In genomic region chr3:15810702-15811101, GRCh38 we compare ENCODE assay signal across 13 cellular contexts. TPM values are rescaled to one million over a fixed set of nuclear protein-coding genes. Genes with fewer than 3 reads are reported as not detected.
A peak's percentile ranks its signal among the peaks of the same experiment; 100 is the strongest.
DNase-seq lines count a peak whose midpoint lies in the region; ATAC-seq and TF ChIP-seq lines count a peak whose summit lies in the region.
"Had no signal": no experiment of that assay in that cellular context is flagged by ENCODE, and none has a peak within 500 bp of the region (broad histone marks: within the 10 kb centered on the region; RNA-seq: fewer than 3 reads in every experiment).

No MANE protein-coding gene starts in this region.

- intact Hi-C loops in natural killer cell (cut with micrococcal nuclease) (loop anchor here (10.0 kb wide), 2 partner anchors 234 to 606 kb away; partner anchors contain the start of gene CAPN7), uterus (cut with DNase I; ENCODE audit: low total_unique reads) (no loop called here)

- H3K4me1 Mint-ChIP-seq in HFFc6 (ENCODE audit: low read depth) (peaks cover 43% of the 10 kb centered on the region), natural killer cell (peaks cover 0 to 28% of the 10 kb centered on the region in 2 donors)
- peaks cover 24% of the 10 kb centered on the region for H3K4me1 Mint-ChIP-seq in T-helper 1 cell treated with Interleukin-12 subunit alpha and Interleukin-12 subunit beta and Interleukin-4 antibody, amounts not matched to agents 30 μg/mL and 1 μg/mL, for 36 hours (ENCODE audit: low read depth)

- TF ChIP-seq CTCF in HFFc6 (IDR thresholded peaks at IDR 0.05) = no peak
- TF ChIP-seq CTCF in natural killer cell (IDR thresholded peaks at IDR 0.05) = no peak
- no peak for TF ChIP-seq CTCF in uterus (IDR thresholded peaks at IDR 0.05)

- H3K27ac Mint-ChIP-seq in HFFc6 (peak overlapping the region; percentile 55; the same call in 1 of the 2 replicates), natural killer cell (peak overlapping the region; percentile 23 to 75)
- peak overlapping the region; percentile 52 for H3K27ac Mint-ChIP-seq in T-helper 1 cell treated with Interleukin-12 subunit alpha and Interleukin-12 subunit beta and Interleukin-4 antibody, amounts not matched to agents 30 μg/mL and 1 μg/mL, for 36 hours

- H3K4me1 ChIP-seq in uterus = peaks cover 0 to 4% of the 10 kb centered on the region in 2 donors

- no peaks in the 10 kb centered on the region for H3K9me3 Mint-ChIP-seq in HFFc6
- H3K9me3 Mint-ChIP-seq in T-helper 1 cell treated with Interleukin-12 subunit alpha and Interleukin-12 subunit beta and Interleukin-4 antibody, amounts not matched to agents 30 μg/mL and 1 μg/mL, for 36 hours = no peaks in the 10 kb centered on the region
- no peaks in the 10 kb centered on the region for H3K9me3 Mint-ChIP-seq in natural killer cell

- H3K36me3 Mint-ChIP-seq in HFFc6 (ENCODE audit: low read depth) (peaks cover 4% of the 10 kb centered on the region; the same call in 1 of the 2 replicates), natural killer cell (no peaks in the 10 kb centered on the region)
- H3K36me3 Mint-ChIP-seq in T-helper 1 cell treated with Interleukin-12 subunit alpha and Interleukin-12 subunit beta and Interleukin-4 antibody, amounts not matched to agents 30 μg/mL and 1 μg/mL, for 36 hours (ENCODE audit: low read depth) = peaks cover 10% of the 10 kb centered on the region

- no peaks in the 10 kb centered on the region for H3K9me3 ChIP-seq in uterus
- H3K9me3 ChIP-seq: ascending aorta, psoas muscle had no signal

- ATAC-seq in GM18858 (IDR thresholded peaks at IDR 0.05; ENCODE audit: unreplicated experiment) (peak; percentile 32), natural killer cell (peak in 1 of 3 donors; percentile 21), HG02938 (IDR thresholded peaks at IDR 0.05; ENCODE audit: unreplicated experiment) (no peak)
- ATAC-seq: psoas muscle had no signal

- H3K27me3 ChIP-seq in uterus = no peaks in the 10 kb centered on the region
- H3K27me3 ChIP-seq: ascending aorta had no signal

- no peak overlapping the region for H3K4me3 ChIP-seq in uterus
- H3K4me3 ChIP-seq: ascending aorta, psoas muscle had no signal

- DNase-seq in HFFc6 = no peak
- no peak for DNase-seq in natural killer cell
- no peak for DNase-seq in AML-193 (lab: John Stamatoyannopoulos, UW)
- no peak for DNase-seq in uterus
- DNase-seq in middle frontal gyrus (ENCODE audit: extremely low spot score, low spot score) = no peak
- DNase-seq: NCI-H1694 treated with DMSO at 0.1 percent for 48 hours, NCI-H510A treated with DMSO at 0.1 percent for 48 hours, psoas muscle, trophoblast cell had no signal

- H3K27me3 Mint-ChIP-seq in HFFc6 (ENCODE audit: insufficient read depth) = no peaks in the 10 kb centered on the region
- no peaks in the 10 kb centered on the region for H3K27me3 Mint-ChIP-seq in T-helper 1 cell treated with Interleukin-12 subunit alpha and Interleukin-12 subunit beta and Interleukin-4 antibody, amounts not matched to agents 30 μg/mL and 1 μg/mL, for 36 hours (ENCODE audit: low read depth)
- H3K27me3 Mint-ChIP-seq in natural killer cell (ENCODE audit: low read depth in 2 of 2) = no peaks in the 10 kb centered on the region

- no peak overlapping the region for H3K4me3 Mint-ChIP-seq in HFFc6
- peak overlapping the region; percentile 5 for H3K4me3 Mint-ChIP-seq in T-helper 1 cell treated with Interleukin-12 subunit alpha and Interleukin-12 subunit beta and Interleukin-4 antibody, amounts not matched to agents 30 μg/mL and 1 μg/mL, for 36 hours
- H3K4me3 Mint-ChIP-seq in natural killer cell = no peak overlapping the region

- TF ChIP-seq POLR2A in uterus (IDR thresholded peaks at IDR 0.05) = no peak

- no peaks in the 10 kb centered on the region for H3K36me3 ChIP-seq in uterus
- H3K36me3 ChIP-seq: ascending aorta had no signal

- peak overlapping the region in 1 of 2 donors; percentile 50 for H3K27ac ChIP-seq in uterus
- H3K27ac ChIP-seq: ascending aorta, psoas muscle had no signal

RNA-seq across cellular contexts. Expression of gene ANKRD28, which starts 12.9 kb away (rescaled TPM):
- 10 to 100 TPM; 80.4 to 96.3 (median 90.4) TPM for total RNA-seq in HFFc6 (2021; fragmentation: NEBNext Ultra II Directional; extraction: Animal tissue kit (Norgen Biotek cat#: 25700))
- 10 to 100 TPM; 58.0 to 99.7 (median 91.7) TPM for total RNA-seq in natural killer cell
- total RNA-seq in uterus = 10 to 100 TPM; 20.0 to 86.8 (median 37.6) TPM
